Comparison of ENCODE assay signal across 20 cellular contexts in the genomic region with DNA sequence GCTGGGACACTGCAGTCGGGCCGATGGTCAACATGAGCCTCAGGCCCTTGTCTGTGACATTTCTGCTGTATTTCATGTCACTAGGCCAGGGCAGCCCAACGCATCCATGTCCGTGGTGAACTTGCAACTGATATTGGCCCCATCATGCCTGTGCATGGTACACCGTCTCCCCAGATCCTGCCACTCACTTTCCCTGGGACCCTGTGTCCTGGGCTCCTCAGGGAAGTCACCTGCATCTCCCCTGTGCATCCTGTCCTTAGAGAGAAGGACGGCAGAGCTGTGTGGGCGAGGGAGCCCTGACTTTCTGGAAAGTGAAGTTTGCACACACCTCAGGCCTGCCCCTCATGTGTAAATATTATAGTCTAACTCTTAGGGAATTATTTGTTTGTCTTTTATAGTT.
"Had no signal": no experiment of that assay in that cellular context is flagged by ENCODE, and none has a peak within 500 bp of the region (broad histone marks: within the 10 kb centered on the region; RNA-seq: fewer than 3 reads in every experiment).

No MANE protein-coding gene starts in this region.

- H3K27ac ChIP-seq: HL-60, KMS-11 had no signal

- H3K4me3 ChIP-seq: K562 had no signal

- ATAC-seq: K562 had no signal

- H3K4me2 ChIP-seq: KMS-11, SK-N-SH had no signal

- H3K9ac ChIP-seq: KMS-11, SK-N-SH had no signal

- H3K9me3 ChIP-seq: SK-N-SH had no signal

- DNase-seq: Kasumi-1, MM.1S, NCI-H1092 treated with DMSO at 0.1 percent for 48 hours, NCI-H1436, NCI-H187, NCI-H2029, NCI-H2081 treated with DMSO at 0.1 percent for 48 hours, NCI-H2171, NCI-H226, NCI-H446, NCI-H510A, NCI-H524 treated with DMSO at 0.1 percent for 48 hours, NCI-H69, NCI-H774, RPMI8226, SHP77, SK-N-SH had no signal
